Comparison of ENCODE assay signal across 8 cellular contexts in the genomic region with DNA sequence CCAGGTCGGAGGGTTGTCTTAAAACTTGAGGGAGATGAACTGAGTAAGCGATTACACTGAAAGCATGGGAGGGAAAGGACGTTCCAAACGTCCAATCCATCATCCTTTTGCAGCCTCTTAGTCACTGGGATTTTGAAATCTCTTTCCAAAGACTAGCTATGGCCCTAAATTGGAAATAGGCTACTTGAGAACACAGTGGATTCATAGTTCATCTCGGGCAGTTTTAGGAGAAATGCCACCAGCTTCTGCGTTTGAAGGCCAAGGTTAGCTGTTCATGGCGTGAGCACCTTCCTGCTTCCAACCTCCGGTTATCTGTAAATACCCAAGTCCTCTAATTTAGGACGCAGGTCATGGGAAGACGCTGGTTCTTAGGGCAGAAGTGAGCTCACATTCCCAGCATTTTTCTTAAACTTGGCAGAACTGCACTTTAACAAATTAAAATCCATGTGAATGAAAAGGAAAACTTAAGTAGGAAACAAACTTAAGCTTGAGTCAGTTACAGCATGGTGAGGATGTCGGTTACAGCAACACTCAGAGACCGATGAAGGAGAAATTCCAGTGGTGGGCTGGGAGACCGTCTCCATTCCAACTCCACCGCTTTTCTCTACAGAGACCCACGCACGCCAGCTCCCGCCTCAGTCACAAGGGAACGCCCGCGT. TPM values are rescaled to one million over a fixed set of nuclear protein-coding genes. Genes with fewer than 3 reads are reported as not detected.
A peak's percentile ranks its signal among the peaks of the same experiment; 100 is the strongest.
DNase-seq lines count a peak whose midpoint lies in the region; ATAC-seq and TF ChIP-seq lines count a peak whose summit lies in the region.

No MANE protein-coding gene starts in this region.

- no peaks in the 10 kb centered on the region for H3K9me3 Mint-ChIP-seq in activated naive CD4-positive, alpha-beta T cell treated with anti-CD3 and anti-CD28 coated beads, Interleukin-2, amount 50 U/mL, for 24 hours
- H3K9me3 Mint-ChIP-seq in osteocyte (ENCODE audit: unreplicated experiment) = no peaks in the 10 kb centered on the region

- TF ChIP-seq CTCF in Peyer's patch (IDR thresholded peaks at IDR 0.05) (no peak), osteocyte (IDR thresholded peaks at IDR 0.05) (no peak)

- H3K27me3 ChIP-seq in Peyer's patch = no peaks in the 10 kb centered on the region

- peak overlapping the region; percentile 41 for H3K27ac Mint-ChIP-seq in activated naive CD4-positive, alpha-beta T cell treated with anti-CD3 and anti-CD28 coated beads, Interleukin-2, amount 50 U/mL, for 24 hours
- peak overlapping the region; percentile 84 for H3K27ac Mint-ChIP-seq in osteocyte (ENCODE audit: unreplicated experiment)

- ATAC-seq in HG02610 (IDR thresholded peaks at IDR 0.05; ENCODE audit: unreplicated experiment) = no peak
- no peak for ATAC-seq in activated CD4-positive, CD25-positive, alpha-beta regulatory T cell treated with anti-CD3 and anti-CD28 coated beads, Interleukin-2, amount 50 U/mL, for 24 hours

- H3K4me3 ChIP-seq in Peyer's patch = peak overlapping the region; percentile 56 to 89 (median 78)

- peaks cover 42% of the 10 kb centered on the region for H3K27me3 Mint-ChIP-seq in activated naive CD4-positive, alpha-beta T cell treated with anti-CD3 and anti-CD28 coated beads, Interleukin-2, amount 50 U/mL, for 24 hours
- peaks cover 55% of the 10 kb centered on the region for H3K27me3 Mint-ChIP-seq in osteocyte (ENCODE audit: unreplicated experiment)

- H3K4me1 Mint-ChIP-seq in activated naive CD4-positive, alpha-beta T cell treated with anti-CD3 and anti-CD28 coated beads, Interleukin-2, amount 50 U/mL, for 24 hours = peaks cover 17% of the 10 kb centered on the region
- peaks cover 20% of the 10 kb centered on the region for H3K4me1 Mint-ChIP-seq in osteocyte (ENCODE audit: unreplicated experiment)

- peaks cover 0 to 6% (median 2%) of the 10 kb centered on the region in 4 donors for H3K4me1 ChIP-seq in Peyer's patch

- TF ChIP-seq POLR2A in Peyer's patch (IDR thresholded peaks at IDR 0.05) = no peak
- TF ChIP-seq POLR2A in erythroblast (IDR thresholded peaks at IDR 0.05; ENCODE audit: low read length) = peak; percentile 62

- H3K36me3 ChIP-seq in Peyer's patch = no peaks in the 10 kb centered on the region

- no peaks in the 10 kb centered on the region for H3K9me3 ChIP-seq in Peyer's patch

- H3K4me3 Mint-ChIP-seq in activated naive CD4-positive, alpha-beta T cell treated with anti-CD3 and anti-CD28 coated beads, Interleukin-2, amount 50 U/mL, for 24 hours = peak overlapping the region; percentile 92
- peak overlapping the region; percentile 92 for H3K4me3 Mint-ChIP-seq in osteocyte (ENCODE audit: unreplicated experiment)

- no peak for DNase-seq in activated naive CD4-positive, alpha-beta T cell treated with anti-CD3 and anti-CD28 coated beads, Interleukin-2, amount 50 U/mL, for 16 hours
- DNase-seq in Peyer's patch (no peak), erythroblast (lab: John Stamatoyannopoulos, UW) (no peak), osteocyte (ENCODE audit: extremely low spot score, unreplicated experiment) (no peak)
- no peak for DNase-seq in activated CD8-positive, alpha-beta memory T cell treated with anti-CD3 and anti-CD28 coated beads, Interleukin-2, amount 50 U/mL, for 4 hours

- H3K27ac ChIP-seq in Peyer's patch = peak overlapping the region; percentile 37 to 77 (median 67)

- no peaks in the 10 kb centered on the region for H3K36me3 Mint-ChIP-seq in activated naive CD4-positive, alpha-beta T cell treated with anti-CD3 and anti-CD28 coated beads, Interleukin-2, amount 50 U/mL, for 24 hours
- no peaks in the 10 kb centered on the region for H3K36me3 Mint-ChIP-seq in osteocyte (ENCODE audit: unreplicated experiment)

RNA-seq across cellular contexts. Expression of gene EML6, which starts 0.7 kb away (rescaled TPM):
- total RNA-seq in Peyer's patch = 10 to 100 TPM in 1 of 4 donors, 1 to 10 TPM in 3; 5.9 to 11.0 (median 7.9) TPM
- 0.42 and 1.1 TPM in 2 replicates for total RNA-seq in osteocyte
